ENCODE assay signal across 28 cellular contexts in the genomic region with DNA sequence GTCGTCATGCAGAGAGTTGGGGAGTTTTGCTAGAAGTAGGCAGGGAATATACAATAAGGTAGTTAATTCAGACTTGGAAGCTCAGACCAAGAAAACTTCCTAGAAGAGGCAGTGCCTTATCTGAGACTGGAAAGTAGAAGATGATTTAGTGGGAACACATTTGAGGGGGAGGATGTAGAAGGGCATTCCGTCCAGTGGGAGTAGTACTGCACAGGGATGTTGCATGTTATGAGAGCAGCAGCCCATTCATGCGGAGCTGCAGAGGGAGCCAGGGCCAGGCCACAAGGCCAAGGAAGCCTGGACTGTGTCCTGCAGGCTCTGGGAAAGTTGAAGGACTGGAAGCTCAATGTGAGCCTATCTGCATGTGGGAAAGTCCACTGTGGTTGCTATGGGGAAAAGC.
"Had no signal": no experiment of that assay in that cellular context is flagged by ENCODE, and none has a peak within 500 bp of the region (broad histone marks: within the 10 kb centered on the region; RNA-seq: fewer than 3 reads in every experiment).

No MANE protein-coding gene starts in this region.

- ATAC-seq: activated CD4-positive, CD25-positive, alpha-beta regulatory T cell treated with anti-CD3 and anti-CD28 coated beads, Interleukin-2, amount 50 U/mL, for 24 hours; activated CD8-positive, alpha-beta T cell treated with anti-CD3 and anti-CD28 coated beads for 36 hours; activated T-cell treated with anti-CD3 and anti-CD28 coated beads, Interleukin-2, amount 50 U/mL, for 4 hours; activated T-helper 17 cell treated with anti-CD3 and anti-CD28 coated beads, Interleukin-2, amount 50 U/mL, for 72 hours; effector memory CD8-positive, alpha-beta T cell; foreskin keratinocyte; T-helper 17 cell had no signal

- H3K27ac ChIP-seq: ascending aorta, breast epithelium, cardiac muscle cell, esophagus muscularis mucosa, foreskin keratinocyte, WERI-Rb-1 had no signal

- H3K36me3 ChIP-seq: ascending aorta, breast epithelium, cardiac muscle cell, esophagus muscularis mucosa, WERI-Rb-1 had no signal

- H3K9me3 ChIP-seq: ascending aorta, esophagus muscularis mucosa had no signal

- H3K4me3 ChIP-seq: ascending aorta, breast epithelium, cardiac muscle cell, esophagus muscularis mucosa had no signal

- H3K4me1 ChIP-seq: ascending aorta, breast epithelium, esophagus muscularis mucosa, foreskin keratinocyte had no signal

- H3K27me3 ChIP-seq: ascending aorta, breast epithelium, cardiac muscle cell, esophagus muscularis mucosa, foreskin keratinocyte had no signal

- FAIRE-seq: colon had no signal

- DNase-seq: activated B cell treated with CpG ODN at 0.5 μM for 24 hours; activated CD4-positive, alpha-beta T cell treated with anti-CD3 and anti-CD28 coated beads for 48 hours; activated CD4-positive, alpha-beta T cell treated with anti-CD3 and anti-CD28 coated beads, Interleukin-2, amount 50 U/mL, for 1 hour; activated CD4-positive, alpha-beta T cell treated with anti-CD3 and anti-CD28 coated beads, Interleukin-2, amount 50 U/mL, for 48 hours; activated CD8-positive, alpha-beta memory T cell treated with anti-CD3 and anti-CD28 coated beads for 24 hours; activated CD8-positive, alpha-beta T cell treated with anti-CD3 and anti-CD28 coated beads for 36 hours; activated effector memory CD4-positive, alpha-beta T cell treated with Interleukin-2 at 50 U/mL for 16 hours; activated gamma-delta T cell treated with Interleukin-2 at 50 U/mL for 16 hours; activated naive CD4-positive, alpha-beta T cell treated with Interleukin-2 at 50 U/mL for 16 hours; activated naive CD8-positive, alpha-beta T cell treated with anti-CD3 and anti-CD28 coated beads, Interleukin-2, amount 10 ng/mL, durations not matched to agents 7 days and 5 days; activated T-cell treated with anti-CD3 and anti-CD28 coated beads, Interleukin-2, amount 50 U/mL, for 4 hours; cortex of kidney; dermis blood vessel endothelial cell; effector CD4-positive, alpha-beta T cell; effector memory CD8-positive, alpha-beta T cell; erythroblast; foreskin keratinocyte; T-helper 1 cell; T-helper 17 cell; T1000; WERI-Rb-1 had no signal
